ENCODE assay signal across 10 cellular contexts in genomic region chr16:57592591-57593003, GRCh38. TPM values are rescaled to one million over a fixed set of nuclear protein-coding genes. Genes with fewer than 3 reads are reported as not detected.
DNase-seq lines count a peak whose midpoint lies in the region; ATAC-seq and TF ChIP-seq lines count a peak whose summit lies in the region.
"Had no signal": no experiment of that assay in that cellular context is flagged by ENCODE, and none has a peak within 500 bp of the region (broad histone marks: within the 10 kb centered on the region; RNA-seq: fewer than 3 reads in every experiment).

No MANE protein-coding gene starts in this region.

- DNase-seq in T follicular helper cell (ENCODE audit: low read depth) = peak; percentile 24
- peak; percentile 77 for DNase-seq in activated naive CD4-positive, alpha-beta T cell treated with Interleukin-2 at 50 U/mL for 16 hours
- peak; percentile 27 to 32 for DNase-seq in stimulated activated CD4-positive, alpha-beta T cell treated with anti-CD3 and anti-CD28 coated beads, Interleukin-1b, Interleukin-23, amount 100 ng/mL, for 4 hours (ENCODE audit: low read depth in 2 of 2)
- no peak for DNase-seq in omental fat pad (ENCODE audit: low spot score)
- no peak for DNase-seq in head of caudate nucleus
- DNase-seq in NCI-H1436 (lab: John Stamatoyannopoulos, UW) = no peak
- DNase-seq: midbrain, NCI-H187 treated with DMSO at 0.1 percent for 48 hours had no signal

- ATAC-seq in GM18867 (IDR thresholded peaks at IDR 0.05; ENCODE audit: unreplicated experiment) = peak; percentile 71
- no peak for ATAC-seq in omental fat pad (ENCODE audit: low FRiP score)
- no peak for ATAC-seq in GM19467 (IDR thresholded peaks at IDR 0.05; ENCODE audit: unreplicated experiment)

- TF ChIP-seq CTCF in omental fat pad (IDR thresholded peaks at IDR 0.05) = no peak

- intact Hi-C loops in head of caudate nucleus (cut with DNase I) = loop anchor here (5.0 to 10.0 kb wide), 3 partner anchors 55 to 272 kb away; no protein-coding TSS in a partner anchor

RNA-seq across cellular contexts. Expression of gene ADGRG1, which starts 35.8 kb away (rescaled TPM):
- total RNA-seq in omental fat pad = 10 to 100 TPM; 15.3 to 99.1 (median 70.5) TPM

RNA-seq across cellular contexts. Expression of gene ADGRG5, which starts 50.2 kb away (rescaled TPM):
- under 1 TPM in 2 of 4 donors, not detected in 2; 0.31 to 0.37 TPM for total RNA-seq in omental fat pad

RNA-seq across cellular contexts. Expression of gene CCDC102A, which starts 56.2 kb away (rescaled TPM):
- total RNA-seq in omental fat pad = 1 to 10 TPM; 3.5 to 9.8 (median 7.8) TPM

Comparison
In these comparisons a context has a peak if more than half of its experiments do, and no peak if none do; other contexts are left out.
1. DNase-seq: peak in T follicular helper cell (single experiment), activated naive CD4-positive, alpha-beta T cell treated with Interleukin-2 at 50 U/mL for 16 hours (single experiment) and stimulated activated CD4-positive, alpha-beta T cell treated with anti-CD3 and anti-CD28 coated beads, Interleukin-1b, Interleukin-23, amount 100 ng/mL, for 4 hours (2 of 2); none in omental fat pad (single experiment), head of caudate nucleus (0 of 42) and NCI-H1436 (single experiment).